20 cellular contexts compared by ENCODE assay signal in the genomic region with DNA sequence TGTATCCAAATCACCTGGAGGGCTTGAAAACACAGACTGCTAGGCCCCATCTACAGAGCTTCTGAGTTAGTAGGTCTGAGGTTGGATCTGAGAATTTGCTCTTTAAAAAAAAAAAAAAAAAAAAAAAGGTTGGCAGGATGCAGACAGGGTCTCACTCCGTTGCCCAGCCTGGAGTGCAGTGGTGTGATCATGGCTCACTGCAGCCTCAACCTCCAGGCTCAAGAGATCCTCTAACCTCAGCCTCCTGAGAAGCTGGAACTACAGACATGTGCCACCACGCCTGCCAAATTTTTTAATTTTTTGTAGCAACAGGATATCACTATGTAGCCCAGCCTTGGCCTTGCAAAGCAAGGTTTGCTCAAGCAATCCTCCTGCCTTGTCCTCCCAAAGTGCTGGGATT.
"Had no signal": no experiment of that assay in that cellular context is flagged by ENCODE, and none has a peak within 500 bp of the region (broad histone marks: within the 10 kb centered on the region; RNA-seq: fewer than 3 reads in every experiment).

No MANE protein-coding gene starts in this region.

- H2AFZ ChIP-seq: neural progenitor cell had no signal

- H3K9me3 ChIP-seq: left ventricle myocardium inferior, lower lobe of right lung, pancreas, tibial artery had no signal

- H3K9ac ChIP-seq: neural progenitor cell had no signal

- H3K4me3 ChIP-seq: left ventricle myocardium inferior, lower lobe of right lung, neural progenitor cell, pancreas, tibial artery had no signal

- H3K27me3 ChIP-seq: foreskin keratinocyte, neural progenitor cell, pancreas, tibial artery had no signal

- H3K27ac ChIP-seq: foreskin keratinocyte, lower lobe of right lung, neural progenitor cell, pancreas, tibial artery had no signal

- FAIRE-seq: colon, endothelial cell of umbilical vein, keratinocyte, pancreas had no signal

- DNase-seq: dermis blood vessel endothelial cell; erythroblast; foreskin keratinocyte; immature natural killer cell; left ventricle myocardium inferior; lower lobe of right lung; mesenchymal stem cell; midbrain; occipital lobe; pancreas; right cardiac atrium; stimulated activated CD4-positive, alpha-beta T cell treated with anti-CD3 and anti-CD28 coated beads, Interleukin-4, amount 100 ng/mL, for 1 hour; stimulated activated CD8-positive, alpha-beta memory T cell treated with anti-CD3 and anti-CD28 coated beads, Interleukin-4, amount 100 ng/mL, for 48 hours; tibial artery had no signal

- ATAC-seq: foreskin keratinocyte; lower lobe of right lung; natural killer cell treated with Interleukin-12 subunit alpha and Interleukin-12 subunit beta and Interleukin-15 and Interleukin-18, amount 100 ng/mL, for 72 hours; pancreas; right cardiac atrium; stimulated activated effector memory CD8-positive, alpha-beta T cell treated with anti-CD3 and anti-CD28 coated beads, Interleukin-12 subunit alpha, Interleukin-12 subunit beta, amount 100 ng/mL, for 72 hours had no signal

- H3K4me2 ChIP-seq: neural progenitor cell had no signal
